In genomic region chr3:49025793-49026520, GRCh38 we compare ENCODE assay signal across 13 cellular contexts. TPM values are rescaled to one million over a fixed set of nuclear protein-coding genes. Genes with fewer than 3 reads are reported as not detected.
A peak's percentile ranks its signal among the peaks of the same experiment; 100 is the strongest.
DNase-seq lines count a peak whose midpoint lies in the region; ATAC-seq and TF ChIP-seq lines count a peak whose summit lies in the region.
"Had no signal": no experiment of that assay in that cellular context is flagged by ENCODE, and none has a peak within 500 bp of the region (broad histone marks: within the 10 kb centered on the region; RNA-seq: fewer than 3 reads in every experiment).

No MANE protein-coding gene starts in this region.

- no peaks in the 10 kb centered on the region for H3K9me2 ChIP-seq in SK-N-SH

- no peak for TF ChIP-seq EP300 in SK-N-SH (IDR thresholded peaks at IDR 0.05; ENCODE audit: borderline replicate concordance in 1 of 2, low read depth in 1 of 2, low read length in 1 of 2)

- H3K4me1 ChIP-seq in DND-41 (ENCODE audit: insufficient read depth, low read length) (peaks cover 72% of the 10 kb centered on the region), SK-N-SH (ENCODE audit: control insufficient read depth in 1 of 2, insufficient read depth in 2 of 2, low read depth in 1 of 2, low read length in 1 of 2) (peaks cover 10 to 41% of the 10 kb centered on the region in 2 experiments; a peak in 3 of 4 replicates)

- H4K20me1 ChIP-seq in DND-41 (ENCODE audit: insufficient read depth, low read length) (peaks cover 21% of the 10 kb centered on the region; the same call in 1 of the 2 replicates), SK-N-SH (ENCODE audit: insufficient read depth) (no peaks in the 10 kb centered on the region)

- no peak for TF ChIP-seq RAD21 in SK-N-SH (IDR thresholded peaks at IDR 0.05; ENCODE audit: low read length)

- H3K27ac Mint-ChIP-seq in HFFc6 (peak overlapping the region; percentile 92), nephron (peak overlapping the region in 2 of 3 experiments; percentile 34 to 48)
- peak overlapping the region; percentile 84 for H3K27ac Mint-ChIP-seq in activated naive CD8-positive, alpha-beta T cell

- peaks cover 49% of the 10 kb centered on the region for H3F3A ChIP-seq in SK-N-SH (replicated peaks; ENCODE audit: insufficient read depth)

- no peaks in the 10 kb centered on the region for H3K27me3 ChIP-seq in DND-41 (ENCODE audit: insufficient read depth, low read length, poor library complexity)
- H3K27me3 ChIP-seq in SK-N-SH (ENCODE audit: insufficient read depth), result no peaks in the 10 kb centered on the region
- H3K27me3 ChIP-seq: right atrium auricular region had no signal

- WGBS in SK-N-SH (ENCODE audit: low lambda C conversion rate), result 82% methylated on average over 3 of the region's 8 CpGs

- H3K27ac ChIP-seq in DND-41 (ENCODE audit: low read length) (no peak overlapping the region; the same call in 1 of the 2 replicates), SK-N-SH (ENCODE audit: low read depth in 2 of 2, low read length in 1 of 2) (no peak overlapping the region; a peak in 1 of 4 replicates)
- H3K27ac ChIP-seq: right atrium auricular region had no signal

- POLR2A ChIA-PET in SK-N-SH (lab: Yijun Ruan, JAX), result interaction anchor here (1.3 to 1.9 kb wide), 3 partner anchors 14 to 68 kb away, joined by 3 to 9 read pairs (median 6); partner anchors contain the start of genes QRICH1 and WDR6

- H3K9me3 ChIP-seq in DND-41 (ENCODE audit: insufficient read depth, low read length, severe bottlenecking) (no peaks in the 10 kb centered on the region), SK-N-SH (no peaks in the 10 kb centered on the region)
- H3K9me3 ChIP-seq: right atrium auricular region had no signal

- peaks cover 72% of the 10 kb centered on the region for H3K36me3 ChIP-seq in DND-41 (ENCODE audit: insufficient read depth, low read length)
- peaks cover 52 to 58% of the 10 kb centered on the region in 2 experiments for H3K36me3 ChIP-seq in SK-N-SH (replicated peaks in 1 of 2; ENCODE audit: control insufficient read depth in 1 of 2, insufficient read depth in 2 of 2, low read length in 1 of 2)

- CTCF ChIA-PET in SK-N-SH (lab: Yijun Ruan, JAX), result interaction anchor here (0.8 to 3.6 kb wide), 4 partner anchors 12 to 423 kb away, joined by 3 to 14 read pairs (median 5); partner anchors contain the start of gene WDR6

- no peak for ATAC-seq in DND-41 (ENCODE audit: insufficient read depth, low read depth)
- ATAC-seq in GM19351 (IDR thresholded peaks at IDR 0.05; ENCODE audit: unreplicated experiment), result no peak

- DNase-seq in DND-41 (no peak), HFFc6 (no peak), SK-N-SH (no peak)
- DNase-seq in effector CD8-positive, alpha-beta T cell (lab: John Stamatoyannopoulos, UW), result no peak
- DNase-seq: activated effector memory CD4-positive, alpha-beta T cell treated with anti-CD3 and anti-CD28 coated beads, Interleukin-2, amount 50 U/mL, for 16 hours; NCI-H1417; NCI-H82; SIG-M5; substantia nigra had no signal

- H3K4me3 Mint-ChIP-seq in HFFc6, result 0 out of 2 replicates have a peak overlapping the region, but pooled peaks have one; percentile 3
- peak overlapping the region; percentile 84 for H3K4me3 Mint-ChIP-seq in activated naive CD8-positive, alpha-beta T cell
- peak overlapping the region; percentile 0 to 77 (median 68) for H3K4me3 Mint-ChIP-seq in nephron

- peak overlapping the region; percentile 38; the same call in 1 of the 2 replicates for H3K4me2 ChIP-seq in DND-41 (ENCODE audit: insufficient read depth, low read length)
- no peak overlapping the region for H3K4me2 ChIP-seq in SK-N-SH

- H3K4me3 ChIP-seq in DND-41 (ENCODE audit: low read depth in 1 of 2, low read length in 2 of 2) (no peak overlapping the region), SK-N-SH (ENCODE audit: low read depth in 2 of 2, low read length in 1 of 2) (no peak overlapping the region)
- H3K4me3 ChIP-seq: right atrium auricular region had no signal

- H3K9me3 Mint-ChIP-seq in HFFc6 (peaks cover 3% of the 10 kb centered on the region; the same call in 1 of the 2 replicates), nephron (no peaks in the 10 kb centered on the region)
- no peaks in the 10 kb centered on the region for H3K9me3 Mint-ChIP-seq in activated naive CD8-positive, alpha-beta T cell (ENCODE audit: low read depth)

- H3K36me3 Mint-ChIP-seq in HFFc6 (ENCODE audit: low read depth) (peaks cover 64% of the 10 kb centered on the region), nephron (ENCODE audit: low read depth) (peaks cover 49% of the 10 kb centered on the region)
- peaks cover 15% of the 10 kb centered on the region for H3K36me3 Mint-ChIP-seq in activated naive CD8-positive, alpha-beta T cell

- no peak overlapping the region for H2AFZ ChIP-seq in DND-41 (ENCODE audit: low read depth, low read length)
- H2AFZ ChIP-seq in SK-N-SH (ENCODE audit: low read depth), result no peak overlapping the region

- H3K79me2 ChIP-seq in DND-41 (ENCODE audit: insufficient read depth, low read length) (peaks cover 76% of the 10 kb centered on the region), SK-N-SH (ENCODE audit: insufficient read depth) (peaks cover 72% of the 10 kb centered on the region)

- TF ChIP-seq CTCF in DND-41 (IDR thresholded peaks at IDR 0.05; ENCODE audit: borderline replicate concordance, extremely low read depth, low read length, poor library complexity, severe bottlenecking) (no peak), HFFc6 (IDR thresholded peaks at IDR 0.05) (no peak), nephron (IDR thresholded peaks at IDR 0.05; ENCODE audit: unreplicated experiment in 3 of 3) (no peak), SK-N-SH (IDR thresholded peaks at IDR 0.05) (no peak)

- peaks cover 66% of the 10 kb centered on the region for H3K4me1 Mint-ChIP-seq in HFFc6 (ENCODE audit: low read depth)
- H3K4me1 Mint-ChIP-seq in activated naive CD8-positive, alpha-beta T cell (ENCODE audit: low read depth), result peaks cover 53% of the 10 kb centered on the region
- peaks cover 43% of the 10 kb centered on the region for H3K4me1 Mint-ChIP-seq in nephron

- H3K9ac ChIP-seq in DND-41 (ENCODE audit: low read depth, low read length), result no peak overlapping the region
- no peak overlapping the region for H3K9ac ChIP-seq in SK-N-SH

- peaks cover 15% of the 10 kb centered on the region for H3K27me3 Mint-ChIP-seq in HFFc6 (ENCODE audit: insufficient read depth)
- no peaks in the 10 kb centered on the region for H3K27me3 Mint-ChIP-seq in activated naive CD8-positive, alpha-beta T cell
- no peaks in the 10 kb centered on the region for H3K27me3 Mint-ChIP-seq in nephron (ENCODE audit: low read depth)

TF ChIP-seq in SK-N-SH, 30 proteins besides CTCF, POLR2A, EP300 and RAD21 (continues in another document):
- no peak for TF ChIP-seq RXRA (IDR thresholded peaks at IDR 0.05; ENCODE audit: borderline replicate concordance, low read depth)
- TF ChIP-seq SMC3 (IDR thresholded peaks at IDR 0.05; ENCODE audit: low read depth, low read length), result no peak
- no peak for TF ChIP-seq JUND (IDR thresholded peaks at IDR 0.05)
- TF ChIP-seq, protein P1, sequence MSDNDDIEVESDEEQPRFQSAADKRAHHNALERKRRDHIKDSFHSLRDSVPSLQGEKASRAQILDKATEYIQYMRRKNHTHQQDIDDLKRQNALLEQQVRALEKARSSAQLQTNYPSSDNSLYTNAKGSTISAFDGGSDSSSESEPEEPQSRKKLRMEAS (IDR thresholded peaks at IDR 0.05; ENCODE audit: low read depth), result no peak
- TF ChIP-seq MEF2A (IDR thresholded peaks at IDR 0.05; ENCODE audit: borderline replicate concordance, low read depth), result no peak
- TF ChIP-seq PBX3 (IDR thresholded peaks at IDR 0.05), result no peak; the same call in 1 of the 2 replicates
- no peak for TF ChIP-seq TEAD4 (IDR thresholded peaks at IDR 0.05; ENCODE audit: borderline replicate concordance, insufficient read depth)

RNA-seq across cellular contexts. Expression of gene IMPDH2, which starts 3.2 kb away (rescaled TPM):
- total RNA-seq in HFFc6 (2021; fragmentation: NEBNext Ultra II Directional; extraction: Animal tissue kit (Norgen Biotek cat#: 25700)), result 100 to 1,000 TPM; 195 to 228 (median 202) TPM
- polyA plus RNA-seq in SK-N-SH (2012; rRNA removed), result 305 and 346 TPM in 2 replicates
- polyA plus RNA-seq in SK-N-SH (2012; cell fraction: cytosol; rRNA removed), result 247 and 282 TPM in 2 replicates
- 502 and 507 TPM in 2 replicates for polyA plus RNA-seq in SK-N-SH (2012; cell fraction: nucleus; rRNA removed)

RNA-seq across cellular contexts. Expression of gene NDUFAF3, which starts 4.0 kb away (rescaled TPM):
- total RNA-seq in HFFc6 (2021; fragmentation: NEBNext Ultra II Directional; extraction: Animal tissue kit (Norgen Biotek cat#: 25700)), result 100 to 1,000 TPM; 129 to 164 (median 153) TPM
- polyA plus RNA-seq in SK-N-SH (2012; rRNA removed), result 85.3 and 104 TPM in 2 replicates
- polyA plus RNA-seq in SK-N-SH (2012; cell fraction: cytosol; rRNA removed), result 48.3 and 76.9 TPM in 2 replicates
- polyA plus RNA-seq in SK-N-SH (2012; cell fraction: nucleus; rRNA removed), result 36.4 and 46.2 TPM in 2 replicates

RNA-seq across cellular contexts. Expression of gene DALRD3, which starts 7.6 kb away (rescaled TPM):
- total RNA-seq in HFFc6 (2021; fragmentation: NEBNext Ultra II Directional; extraction: Animal tissue kit (Norgen Biotek cat#: 25700)), result 10 to 100 TPM; 25.3 to 33.9 (median 29.5) TPM
- polyA plus RNA-seq in SK-N-SH (2012; rRNA removed), result 82.7 and 99.4 TPM in 2 replicates
- polyA plus RNA-seq in SK-N-SH (2012; cell fraction: cytosol; rRNA removed), result 42.3 and 58.1 TPM in 2 replicates
- polyA plus RNA-seq in SK-N-SH (2012; cell fraction: nucleus; rRNA removed), result 371 and 402 TPM in 2 replicates

RNA-seq across cellular contexts. Expression of gene WDR6, which starts 18.8 kb away (rescaled TPM):
- 100 to 1,000 TPM; 107 to 123 (median 115) TPM for total RNA-seq in HFFc6 (2021; fragmentation: NEBNext Ultra II Directional; extraction: Animal tissue kit (Norgen Biotek cat#: 25700))
- 230 and 277 TPM in 2 replicates for polyA plus RNA-seq in SK-N-SH (2012; rRNA removed)
- 65.3 and 95.1 TPM in 2 replicates for polyA plus RNA-seq in SK-N-SH (2012; cell fraction: cytosol; rRNA removed)
- 1,525 and 1,565 TPM in 2 replicates for polyA plus RNA-seq in SK-N-SH (2012; cell fraction: nucleus; rRNA removed)

RNA-seq across cellular contexts. Expression of gene P4HTM, which starts 35.9 kb away (rescaled TPM):
- total RNA-seq in HFFc6 (2021; fragmentation: NEBNext Ultra II Directional; extraction: Animal tissue kit (Norgen Biotek cat#: 25700)), result 10 to 100 TPM; 29.1 to 41.4 (median 31.6) TPM
- 21.0 and 21.4 TPM in 2 replicates for polyA plus RNA-seq in SK-N-SH (2012; rRNA removed)
- polyA plus RNA-seq in SK-N-SH (2012; cell fraction: cytosol; rRNA removed), result 7.5 and 11.8 TPM in 2 replicates
- 83.7 and 101 TPM in 2 replicates for polyA plus RNA-seq in SK-N-SH (2012; cell fraction: nucleus; rRNA removed)

Comparison
In these comparisons a context has a peak if more than half of its experiments do, and no peak if none do; other contexts are left out.
1. H3K27ac Mint-ChIP-seq: peak in every context shown above with its lines; median percentile 92 in HFFc6; 84 in activated naive CD8-positive, alpha-beta T cell; 41 in nephron.
2. H3K4me3 Mint-ChIP-seq: peak in every context shown above with its lines; median percentile 84 in activated naive CD8-positive, alpha-beta T cell; 68 in nephron; 3 in HFFc6.